8 cellular contexts compared by ENCODE assay signal in genomic region chr1:165697491-165697880, GRCh38. TPM values are rescaled to one million over a fixed set of nuclear protein-coding genes. Genes with fewer than 3 reads are reported as not detected.
DNase-seq lines count a peak whose midpoint lies in the region; TF ChIP-seq lines count a peak whose summit lies in the region.

No MANE protein-coding gene starts in this region.

- in situ Hi-C loops in mammary epithelial cell (cut with MboI; ENCODE audit: low sequenced_read_pairs in 2 of 2) = no loop called here

- TF ChIP-seq CTCF in AG10803 (conservative IDR thresholded peaks at IDR 0.05; ENCODE audit: low read length) = no peak
- no peak for TF ChIP-seq CTCF in mammary epithelial cell (conservative IDR thresholded peaks at IDR 0.05 in 1 of 2, IDR thresholded peaks at IDR 0.05 in 1 of 2; ENCODE audit: extremely low read depth in 1 of 2, insufficient read depth in 1 of 2, low read depth in 1 of 2, low read length in 2 of 2)

- peak overlapping the region; percentile 98 for H3K4me3 ChIP-seq in AG10803 (ENCODE audit: low read length)
- peak overlapping the region; percentile 97 for H3K4me3 ChIP-seq in Jurkat, Clone E6-1 (ENCODE audit: low read length)
- H3K4me3 ChIP-seq in mammary epithelial cell (replicated peaks in 1 of 3; ENCODE audit: insufficient read depth in 1 of 3, low read depth in 2 of 3, low read length in 3 of 3) = peak overlapping the region; percentile 57 to 87 (median 79)

- no TSS peak for BruUV-seq in mammary epithelial cell (replicated peaks; lab: Mats Ljungman, UMichigan)

- dilution Hi-C loops in mammary epithelial cell (cut with HindIII; ENCODE audit: low sequenced_read_pairs) = loop anchor here (10.0 kb wide), 1 partner anchor 63 kb away; the partner anchor contains the start of gene MGST3

- intact Hi-C loops in mammary epithelial cell (cut with micrococcal nuclease) = loop anchor here (1.0 kb wide), 1 partner anchor 96 kb away; no protein-coding TSS in a partner anchor

- H2AFZ ChIP-seq in mammary epithelial cell (ENCODE audit: low read depth, low read length) = peak overlapping the region; percentile 99

- H3K36me3 ChIP-seq in mammary epithelial cell (ENCODE audit: insufficient read depth, low read length) = peaks cover 3% of the 10 kb centered on the region

- CTCF ChIA-PET in mammary epithelial cell (lab: Charles Lee; ENCODE audit: low non-redundant PET) = interaction anchor here (0.6 kb wide), 1 partner anchor 129 kb away, joined by 3 read pairs; no protein-coding TSS in a partner anchor

- no peaks in the 10 kb centered on the region for H3K27me3 ChIP-seq in mammary epithelial cell (ENCODE audit: insufficient read depth, low read length)

- DNase-seq in AG10803 (ENCODE audit: low read depth) (peak; percentile 24), mammary epithelial cell (peak; percentile 20), myocyte (ENCODE audit: low read depth) (peak; percentile 38), NCI-H187 treated with DMSO at 0.1 percent for 48 hours (lab: John Stamatoyannopoulos, UW) (no peak), NCI-H128 (lab: John Stamatoyannopoulos, UW; ENCODE audit: unreplicated experiment) (no peak)
- no peak for DNase-seq in Jurkat, Clone E6-1 (ENCODE audit: low read depth, low spot score)
- no peak for DNase-seq in stimulated activated naive CD4-positive, alpha-beta T cell (lab: John Stamatoyannopoulos, UW)
- no peak for DNase-seq in stimulated activated CD4-positive, alpha-beta T cell treated with anti-CD3 and anti-CD28 coated beads, Interleukin-4, amount 100 ng/mL, for 24 hours

- H3K79me2 ChIP-seq in mammary epithelial cell (ENCODE audit: insufficient read depth, low read length) = peaks cover 35% of the 10 kb centered on the region

- H3K4me2 ChIP-seq in mammary epithelial cell (ENCODE audit: insufficient read depth, low read depth, low read length) = peak overlapping the region; percentile 94

- H3K9ac ChIP-seq in mammary epithelial cell (ENCODE audit: insufficient read depth, low read length) = peak overlapping the region; percentile 68

- H3K4me1 ChIP-seq in mammary epithelial cell (ENCODE audit: insufficient read depth, low read length) = peaks cover 13% of the 10 kb centered on the region

- 7% methylated on average over 8 of the region's 8 CpGs for WGBS in mammary epithelial cell (ENCODE audit: low coverage, missing lambda C conversion rate)

- H3K27ac ChIP-seq in mammary epithelial cell (ENCODE audit: insufficient read depth, low read depth, low read length) = peak overlapping the region; percentile 79

- no peaks in the 10 kb centered on the region for H4K20me1 ChIP-seq in mammary epithelial cell (ENCODE audit: insufficient read depth, low read length)

- no peaks in the 10 kb centered on the region for H3K9me3 ChIP-seq in mammary epithelial cell (replicated peaks; ENCODE audit: insufficient read depth, low read length)

RNA-seq across cellular contexts. Expression of gene ALDH9A1, which starts 0.9 kb away (rescaled TPM):
- polyA plus RNA-seq in Jurkat, Clone E6-1 (2012; ENCODE audit: insufficient read depth, insufficient read length) = 45.5 TPM
- 10 to 100 TPM; 51.2 to 55.2 TPM for total RNA-seq in mammary epithelial cell
- 58.8 TPM for polyA plus RNA-seq in mammary epithelial cell
- polyA minus RNA-seq in mammary epithelial cell = 78.5 TPM
- total RNA-seq in myocyte = 175 and 200 TPM in 2 replicates
- polyA plus RNA-seq in myocyte (2012) = 79.6 TPM

Comparison
In these comparisons a context has a peak if more than half of its experiments do, and no peak if none do; other contexts are left out.
1. DNase-seq: peak in AG10803 (single experiment), mammary epithelial cell (single experiment) and myocyte (single experiment); none in Jurkat, Clone E6-1 (single experiment), stimulated activated naive CD4-positive, alpha-beta T cell (0 of 6), NCI-H187 treated with DMSO at 0.1 percent for 48 hours (single experiment), NCI-H128 (single experiment) and stimulated activated CD4-positive, alpha-beta T cell treated with anti-CD3 and anti-CD28 coated beads, Interleukin-4, amount 100 ng/mL, for 24 hours (single experiment).
2. Peak in every context shown above with its lines, with median percentiles within 50 percentile points of each other: H3K4me3 ChIP-seq.